ENCODE assay signal across 1 cellular context in the genomic region with DNA sequence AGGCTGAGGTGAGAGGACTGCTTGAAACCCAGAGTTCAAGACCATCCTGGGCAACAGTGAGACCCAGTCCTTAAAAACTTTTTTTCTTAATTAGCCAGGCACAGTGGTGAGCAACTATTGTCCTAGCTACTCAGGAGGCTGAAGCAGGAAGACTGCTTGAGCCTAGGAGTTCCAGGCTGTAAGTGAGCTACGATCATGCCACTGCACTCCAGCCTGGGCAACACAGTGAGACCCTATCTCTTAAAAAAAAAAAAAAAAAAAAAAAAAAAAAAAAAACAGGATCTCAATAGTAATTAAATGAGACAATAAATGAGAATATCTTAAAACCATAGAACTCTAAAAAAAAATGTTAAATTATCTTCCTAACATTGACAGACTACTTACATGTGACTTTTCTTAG.
TF ChIP-seq lines count a peak whose summit lies in the region.

No MANE protein-coding gene starts in this region.

TF ChIP-seq in IMR-90, 13 proteins besides CTCF, POLR2A, EP300 and RAD21:
- no peak for TF ChIP-seq CEBPB (IDR thresholded peaks at IDR 0.05; ENCODE audit: low read depth, low read length)
- no peak for TF ChIP-seq NFE2L2 (IDR thresholded peaks at IDR 0.05; ENCODE audit: low read depth, low read length)
- TF ChIP-seq, protein P1, sequence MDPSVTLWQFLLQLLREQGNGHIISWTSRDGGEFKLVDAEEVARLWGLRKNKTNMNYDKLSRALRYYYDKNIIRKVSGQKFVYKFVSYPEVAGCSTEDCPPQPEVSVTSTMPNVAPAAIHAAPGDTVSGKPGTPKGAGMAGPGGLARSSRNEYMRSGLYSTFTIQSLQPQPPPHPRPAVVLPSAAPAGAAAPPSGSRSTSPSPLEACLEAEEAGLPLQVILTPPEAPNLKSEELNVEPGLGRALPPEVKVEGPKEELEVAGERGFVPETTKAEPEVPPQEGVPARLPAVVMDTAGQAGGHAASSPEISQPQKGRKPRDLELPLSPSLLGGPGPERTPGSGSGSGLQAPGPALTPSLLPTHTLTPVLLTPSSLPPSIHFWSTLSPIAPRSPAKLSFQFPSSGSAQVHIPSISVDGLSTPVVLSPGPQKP (IDR thresholded peaks at IDR 0.05; ENCODE audit: borderline replicate concordance, low read depth, low read length) = no peak
